In the genomic region with DNA sequence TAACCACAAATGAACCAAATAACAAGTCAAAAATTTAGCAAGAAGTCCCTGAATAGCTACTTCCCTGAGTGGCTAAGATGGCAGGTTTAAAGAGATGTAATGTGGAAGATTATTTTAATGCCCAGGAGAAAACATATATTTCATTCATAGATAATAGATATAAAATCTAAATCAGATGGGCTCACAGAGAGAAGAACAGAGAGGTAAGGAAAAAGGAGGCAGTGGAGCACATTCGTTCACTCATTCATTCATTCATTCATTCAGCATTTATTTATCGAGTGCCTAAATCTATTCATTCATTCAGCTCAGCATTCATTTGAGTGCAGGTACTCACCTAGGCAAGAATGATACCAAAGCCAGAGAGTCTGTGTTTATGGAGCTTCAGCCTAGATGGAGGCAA, we compare ENCODE assay signal across 1 cellular context.
TF ChIP-seq lines count a peak whose summit lies in the region.

No MANE protein-coding gene starts in this region.

TF ChIP-seq in HCT116, 20 proteins besides CTCF, POLR2A, EP300 and RAD21 (continued from another document):
- TF ChIP-seq, protein P1, sequence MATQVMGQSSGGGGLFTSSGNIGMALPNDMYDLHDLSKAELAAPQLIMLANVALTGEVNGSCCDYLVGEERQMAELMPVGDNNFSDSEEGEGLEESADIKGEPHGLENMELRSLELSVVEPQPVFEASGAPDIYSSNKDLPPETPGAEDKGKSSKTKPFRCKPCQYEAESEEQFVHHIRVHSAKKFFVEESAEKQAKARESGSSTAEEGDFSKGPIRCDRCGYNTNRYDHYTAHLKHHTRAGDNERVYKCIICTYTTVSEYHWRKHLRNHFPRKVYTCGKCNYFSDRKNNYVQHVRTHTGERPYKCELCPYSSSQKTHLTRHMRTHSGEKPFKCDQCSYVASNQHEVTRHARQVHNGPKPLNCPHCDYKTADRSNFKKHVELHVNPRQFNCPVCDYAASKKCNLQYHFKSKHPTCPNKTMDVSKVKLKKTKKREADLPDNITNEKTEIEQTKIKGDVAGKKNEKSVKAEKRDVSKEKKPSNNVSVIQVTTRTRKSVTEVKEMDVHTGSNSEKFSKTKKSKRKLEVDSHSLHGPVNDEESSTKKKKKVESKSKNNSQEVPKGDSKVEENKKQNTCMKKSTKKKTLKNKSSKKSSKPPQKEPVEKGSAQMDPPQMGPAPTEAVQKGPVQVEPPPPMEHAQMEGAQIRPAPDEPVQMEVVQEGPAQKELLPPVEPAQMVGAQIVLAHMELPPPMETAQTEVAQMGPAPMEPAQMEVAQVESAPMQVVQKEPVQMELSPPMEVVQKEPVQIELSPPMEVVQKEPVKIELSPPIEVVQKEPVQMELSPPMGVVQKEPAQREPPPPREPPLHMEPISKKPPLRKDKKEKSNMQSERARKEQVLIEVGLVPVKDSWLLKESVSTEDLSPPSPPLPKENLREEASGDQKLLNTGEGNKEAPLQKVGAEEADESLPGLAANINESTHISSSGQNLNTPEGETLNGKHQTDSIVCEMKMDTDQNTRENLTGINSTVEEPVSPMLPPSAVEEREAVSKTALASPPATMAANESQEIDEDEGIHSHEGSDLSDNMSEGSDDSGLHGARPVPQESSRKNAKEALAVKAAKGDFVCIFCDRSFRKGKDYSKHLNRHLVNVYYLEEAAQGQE (IDR thresholded peaks at IDR 0.05; ENCODE audit: low read depth) = no peak
- TF ChIP-seq ZFX (IDR thresholded peaks at IDR 0.05) (no peak), EZH2 (IDR thresholded peaks at IDR 0.05) (no peak), YY1 (IDR thresholded peaks at IDR 0.05; ENCODE audit: extremely low read depth, insufficient replicate concordance, low read depth, low read length) (no peak), SIN3A (IDR thresholded peaks at IDR 0.05; ENCODE audit: low read depth) (no peak), JUND (IDR thresholded peaks at IDR 0.05) (no peak), TCF7L2 (IDR thresholded peaks at IDR 0.05; ENCODE audit: borderline replicate concordance, extremely low read depth, insufficient read depth, insufficient read length) (no peak), POLR2AphosphoS5 (IDR thresholded peaks at IDR 0.05; ENCODE audit: low read depth, low read length) (no peak), SP1 (IDR thresholded peaks at IDR 0.05; ENCODE audit: low read depth) (no peak), ELF1 (IDR thresholded peaks at IDR 0.05; ENCODE audit: borderline replicate concordance, low read depth) (no peak)
- TF ChIP-seq, protein P2, sequence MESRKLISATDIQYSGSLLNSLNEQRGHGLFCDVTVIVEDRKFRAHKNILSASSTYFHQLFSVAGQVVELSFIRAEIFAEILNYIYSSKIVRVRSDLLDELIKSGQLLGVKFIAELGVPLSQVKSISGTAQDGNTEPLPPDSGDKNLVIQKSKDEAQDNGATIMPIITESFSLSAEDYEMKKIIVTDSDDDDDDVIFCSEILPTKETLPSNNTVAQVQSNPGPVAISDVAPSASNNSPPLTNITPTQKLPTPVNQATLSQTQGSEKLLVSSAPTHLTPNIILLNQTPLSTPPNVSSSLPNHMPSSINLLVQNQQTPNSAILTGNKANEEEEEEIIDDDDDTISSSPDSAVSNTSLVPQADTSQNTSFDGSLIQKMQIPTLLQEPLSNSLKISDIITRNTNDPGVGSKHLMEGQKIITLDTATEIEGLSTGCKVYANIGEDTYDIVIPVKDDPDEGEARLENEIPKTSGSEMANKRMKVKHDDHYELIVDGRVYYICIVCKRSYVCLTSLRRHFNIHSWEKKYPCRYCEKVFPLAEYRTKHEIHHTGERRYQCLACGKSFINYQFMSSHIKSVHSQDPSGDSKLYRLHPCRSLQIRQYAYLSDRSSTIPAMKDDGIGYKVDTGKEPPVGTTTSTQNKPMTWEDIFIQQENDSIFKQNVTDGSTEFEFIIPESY (IDR thresholded peaks at IDR 0.05; ENCODE audit: extremely low read depth, insufficient replicate concordance, low read length) = no peak
